In genomic region chr2:10544252-10544651, GRCh38 we compare ENCODE assay signal across 12 cellular contexts.
DNase-seq lines count a peak whose midpoint lies in the region; ATAC-seq lines count a peak whose summit lies in the region.
"Had no signal": no experiment of that assay in that cellular context is flagged by ENCODE, and none has a peak within 500 bp of the region (broad histone marks: within the 10 kb centered on the region; RNA-seq: fewer than 3 reads in every experiment).

No MANE protein-coding gene starts in this region.

- H3K27me3 Mint-ChIP-seq in activated CD4-positive, alpha-beta memory T cell treated with anti-CD3 and anti-CD28 coated beads for 36 hours = peaks cover 18% of the 10 kb centered on the region

- CTCF ChIA-PET in activated CD4-positive, alpha-beta memory T cell treated with anti-CD3 and anti-CD28 coated beads for 36 hours (lab: Charles Lee) = no interaction called here

- H3K27ac Mint-ChIP-seq in activated CD4-positive, alpha-beta memory T cell treated with anti-CD3 and anti-CD28 coated beads for 36 hours = no peak overlapping the region
- H3K27ac Mint-ChIP-seq: activated B cell treated with CpG ODN at 0.5 μM for 24 hours had no signal

- H3K4me3 Mint-ChIP-seq in activated CD4-positive, alpha-beta memory T cell treated with anti-CD3 and anti-CD28 coated beads for 36 hours = no peak overlapping the region
- H3K4me3 Mint-ChIP-seq: activated B cell treated with CpG ODN at 0.5 μM for 24 hours had no signal

- peaks cover 7% of the 10 kb centered on the region for H3K27me3 ChIP-seq in effector memory CD4-positive, alpha-beta T cell (replicated peaks; ENCODE audit: control insufficient read depth, insufficient read depth, low read length, poor library complexity, severe bottlenecking)
- H3K27me3 ChIP-seq: ascending aorta had no signal

- POLR2A ChIA-PET in activated CD4-positive, alpha-beta memory T cell treated with anti-CD3 and anti-CD28 coated beads for 36 hours (lab: Charles Lee) = no interaction called here

- H3K9me3 ChIP-seq in effector memory CD4-positive, alpha-beta T cell (ENCODE audit: control insufficient read depth, low read length) = no peaks in the 10 kb centered on the region
- H3K9me3 ChIP-seq: ascending aorta had no signal

- DNase-seq in stimulated activated CD4-positive, alpha-beta T cell treated with anti-CD3 and anti-CD28 coated beads, Interleukin-15, amount 100 ng/mL, for 24 hours = peak; percentile 20
- no peak for DNase-seq in stimulated activated CD4-positive, alpha-beta T cell treated with anti-CD3 and anti-CD28 coated beads, Interleukin-1b, Interleukin-23, amount 100 ng/mL, for 48 hours
- DNase-seq in activated CD4-positive, alpha-beta memory T cell treated with anti-CD3 and anti-CD28 coated beads for 36 hours = peak; percentile 53
- peak; percentile 4 to 46 (median 32) for DNase-seq in effector memory CD4-positive, alpha-beta T cell
- DNase-seq in GDM1 (lab: John Stamatoyannopoulos, UW) (no peak), SK-N-DZ (ENCODE audit: low spot score) (no peak)
- DNase-seq: activated B cell treated with CpG ODN at 0.5 μM for 24 hours, SHP77 treated with DMSO at 0.1 percent for 48 hours had no signal

- intact Hi-C loops in activated CD4-positive, alpha-beta memory T cell treated with anti-CD3 and anti-CD28 coated beads for 36 hours (cut with micrococcal nuclease) = loop anchor here (2.0 kb wide), 1 partner anchor 95 kb away; the partner anchor contains the start of gene ODC1

- ATAC-seq in GM19324 (IDR thresholded peaks at IDR 0.05; ENCODE audit: low FRiP score, unreplicated experiment) (no peak), HG02610 (IDR thresholded peaks at IDR 0.05; ENCODE audit: unreplicated experiment) (no peak)

- H3K9me3 Mint-ChIP-seq in activated CD4-positive, alpha-beta memory T cell treated with anti-CD3 and anti-CD28 coated beads for 36 hours = no peaks in the 10 kb centered on the region
- H3K9me3 Mint-ChIP-seq: activated B cell treated with CpG ODN at 0.5 μM for 24 hours had no signal

- no peaks in the 10 kb centered on the region for H3K36me3 Mint-ChIP-seq in activated CD4-positive, alpha-beta memory T cell treated with anti-CD3 and anti-CD28 coated beads for 36 hours

- no peaks in the 10 kb centered on the region for H3K36me3 ChIP-seq in effector memory CD4-positive, alpha-beta T cell (ENCODE audit: control insufficient read depth, insufficient read depth, low read length)
- H3K36me3 ChIP-seq: ascending aorta had no signal

- peaks cover 18% of the 10 kb centered on the region for H3K4me1 Mint-ChIP-seq in activated CD4-positive, alpha-beta memory T cell treated with anti-CD3 and anti-CD28 coated beads for 36 hours (ENCODE audit: low read depth)

- peaks cover 4% of the 10 kb centered on the region for H3K4me1 ChIP-seq in effector memory CD4-positive, alpha-beta T cell (ENCODE audit: control insufficient read depth, insufficient read depth, low read length, poor library complexity, severe bottlenecking)
- H3K4me1 ChIP-seq: ascending aorta had no signal

- H3K4me3 ChIP-seq in effector memory CD4-positive, alpha-beta T cell (ENCODE audit: insufficient read depth, low read depth, low read length, poor library complexity, severe bottlenecking) = no peak overlapping the region
- H3K4me3 ChIP-seq: ascending aorta, skin epidermis had no signal

- no peak overlapping the region for H3K27ac ChIP-seq in effector memory CD4-positive, alpha-beta T cell (ENCODE audit: insufficient read depth, low read length, poor library complexity, severe bottlenecking)
- H3K27ac ChIP-seq: ascending aorta, skin epidermis had no signal

Comparison
In these comparisons a context has a peak if more than half of its experiments do, and no peak if none do; other contexts are left out.
1. DNase-seq: peak in stimulated activated CD4-positive, alpha-beta T cell treated with anti-CD3 and anti-CD28 coated beads, Interleukin-15, amount 100 ng/mL, for 24 hours (single experiment), activated CD4-positive, alpha-beta memory T cell treated with anti-CD3 and anti-CD28 coated beads for 36 hours (single experiment) and effector memory CD4-positive, alpha-beta T cell (3 of 3); none in stimulated activated CD4-positive, alpha-beta T cell treated with anti-CD3 and anti-CD28 coated beads, Interleukin-1b, Interleukin-23, amount 100 ng/mL, for 48 hours (single experiment), GDM1 (single experiment) and SK-N-DZ (single experiment).